ENCODE assay signal across 29 cellular contexts in genomic region chr5:143268388-143268787, GRCh38.
"Had no signal": no experiment of that assay in that cellular context is flagged by ENCODE, and none has a peak within 500 bp of the region (broad histone marks: within the 10 kb centered on the region; RNA-seq: fewer than 3 reads in every experiment).

No MANE protein-coding gene starts in this region.

- H3K4me3 ChIP-seq: stomach, suprapubic skin, testis, thoracic aorta, thyroid gland, tibial artery, tibial nerve, transverse colon, upper lobe of left lung, upper lobe of right lung, uterus, vagina had no signal

- DNase-seq: stimulated activated CD4-positive, alpha-beta T cell treated with anti-CD3 and anti-CD28 coated beads, Interleukin-2, amount 100 ng/mL, for 48 hours; stimulated activated CD4-positive, alpha-beta T cell treated with anti-CD3 and anti-CD28 coated beads, Interleukin-4, amount 100 ng/mL, for 1 hour; stimulated activated CD4-positive, alpha-beta T cell treated with anti-CD3 and anti-CD28 coated beads, Interleukin-4, amount 100 ng/mL, for 24 hours; stimulated activated CD4-positive, alpha-beta T cell treated with anti-CD3 and anti-CD28 coated beads, Interleukin-4, amount 100 ng/mL, for 4 hours; stimulated activated CD8-positive, alpha-beta memory T cell treated with anti-CD3 and anti-CD28 coated beads, Interleukin-4, amount 100 ng/mL, for 48 hours; stimulated activated naive B cell treated with anti-CD40 and anti-IgM and Interleukin-4, amounts not matched to agents 10 μg/mL and 1 μg/mL and 100 μg/mL, for 72 hours; stimulated activated naive CD4-positive, alpha-beta T cell; stimulated activated naive CD4-positive, alpha-beta T cell treated with Interleukin-2 at 50 U/mL for 16 hours; stimulated activated naive CD8-positive, alpha-beta T cell treated with anti-CD3 and anti-CD28 coated beads, Interleukin-15, amount 100 ng/mL, for 72 hours; stimulated activated naive CD8-positive, alpha-beta T cell treated with anti-CD3 and anti-CD28 coated beads, Interleukin-15, Interleukin-2, amounts not matched to agents 100 U/mL and 50 U/mL, for 24 hours; stomach; substantia nigra; testis; thyroid gland; tibial artery; transverse colon; trophoblast cell; upper lobe of left lung; upper lobe of right lung; uterus had no signal

- H3K4me3 Mint-ChIP-seq: stimulated activated effector memory CD8-positive, alpha-beta T cell treated with anti-CD3 and anti-CD28 coated beads, Interleukin-12 subunit alpha, Interleukin-12 subunit beta, amount 100 ng/mL, for 72 hours; stimulated activated memory B cell treated with anti-CD40 and anti-IgM and Interleukin-4, amounts not matched to agents 10 μg/mL and 1 μg/mL and 100 μg/mL, for 72 hours; stimulated activated naive B cell treated with anti-CD40 and anti-IgM and Interleukin-4, amounts not matched to agents 10 μg/mL and 1 μg/mL and 100 μg/mL, for 72 hours; stimulated activated naive CD8-positive, alpha-beta T cell treated with anti-CD3 and anti-CD28 coated beads, Interleukin-15, amount 100 ng/mL, for 72 hours; stimulated activated naive CD8-positive, alpha-beta T cell treated with anti-CD3 and anti-CD28 coated beads, Interleukin-15, Interleukin-2, amounts not matched to agents 100 ng/mL and 50 ng/mL, for 24 hours; type B pancreatic cell had no signal

- H3K27me3 Mint-ChIP-seq: stimulated activated memory B cell treated with anti-CD40 and anti-IgM and Interleukin-4, amounts not matched to agents 10 μg/mL and 1 μg/mL and 100 μg/mL, for 72 hours; stimulated activated naive B cell treated with anti-CD40 and anti-IgM and Interleukin-4, amounts not matched to agents 10 μg/mL and 1 μg/mL and 100 μg/mL, for 72 hours; stimulated activated naive CD8-positive, alpha-beta T cell treated with anti-CD3 and anti-CD28 coated beads, Interleukin-15, amount 100 ng/mL, for 72 hours; stimulated activated naive CD8-positive, alpha-beta T cell treated with anti-CD3 and anti-CD28 coated beads, Interleukin-15, Interleukin-2, amounts not matched to agents 100 ng/mL and 50 ng/mL, for 24 hours; type B pancreatic cell had no signal

- H3K9me3 ChIP-seq: suprapubic skin, testis, thoracic aorta, thyroid gland, transverse colon, upper lobe of right lung, uterus, vagina had no signal

- H3K36me3 ChIP-seq: stomach, suprapubic skin, thoracic aorta, thyroid gland, tibial artery, tibial nerve, transverse colon, upper lobe of left lung, upper lobe of right lung, uterus, vagina had no signal

- H3K27ac ChIP-seq: stomach, suprapubic skin, testis, thoracic aorta, thyroid gland, tibial artery, tibial nerve, transverse colon, upper lobe of left lung, upper lobe of right lung, uterus, vagina had no signal

- H3K36me3 Mint-ChIP-seq: type B pancreatic cell had no signal

- H3K4me1 Mint-ChIP-seq: stimulated activated effector memory CD8-positive, alpha-beta T cell treated with anti-CD3 and anti-CD28 coated beads, Interleukin-12 subunit alpha, Interleukin-12 subunit beta, amount 100 ng/mL, for 72 hours; stimulated activated memory B cell treated with anti-CD40 and anti-IgM and Interleukin-4, amounts not matched to agents 10 μg/mL and 1 μg/mL and 100 μg/mL, for 72 hours; stimulated activated naive B cell treated with anti-CD40 and anti-IgM and Interleukin-4, amounts not matched to agents 10 μg/mL and 1 μg/mL and 100 μg/mL, for 72 hours; stimulated activated naive CD8-positive, alpha-beta T cell treated with anti-CD3 and anti-CD28 coated beads, Interleukin-15, amount 100 ng/mL, for 72 hours had no signal

- H3K27ac Mint-ChIP-seq: stimulated activated effector memory CD8-positive, alpha-beta T cell treated with anti-CD3 and anti-CD28 coated beads, Interleukin-12 subunit alpha, Interleukin-12 subunit beta, amount 100 ng/mL, for 72 hours; stimulated activated memory B cell treated with anti-CD40 and anti-IgM and Interleukin-4, amounts not matched to agents 10 μg/mL and 1 μg/mL and 100 μg/mL, for 72 hours; stimulated activated naive B cell treated with anti-CD40 and anti-IgM and Interleukin-4, amounts not matched to agents 10 μg/mL and 1 μg/mL and 100 μg/mL, for 72 hours; stimulated activated naive CD8-positive, alpha-beta T cell treated with anti-CD3 and anti-CD28 coated beads, Interleukin-15, amount 100 ng/mL, for 72 hours; stimulated activated naive CD8-positive, alpha-beta T cell treated with anti-CD3 and anti-CD28 coated beads, Interleukin-15, Interleukin-2, amounts not matched to agents 100 ng/mL and 50 ng/mL, for 24 hours; type B pancreatic cell had no signal

- ATAC-seq: stimulated activated effector memory CD8-positive, alpha-beta T cell treated with anti-CD3 and anti-CD28 coated beads, Interleukin-12 subunit alpha, Interleukin-12 subunit beta, amount 100 ng/mL, for 72 hours; stimulated activated memory B cell treated with anti-CD40 and anti-IgM and Interleukin-4, amounts not matched to agents 10 μg/mL and 1 μg/mL and 100 μg/mL, for 72 hours; stimulated activated naive B cell treated with anti-CD40 and anti-IgM and Interleukin-4, amounts not matched to agents 10 μg/mL and 1 μg/mL and 100 μg/mL, for 72 hours; stimulated activated naive CD8-positive, alpha-beta T cell treated with anti-CD3 and anti-CD28 coated beads, Interleukin-15, amount 100 ng/mL, for 72 hours; stimulated activated naive CD8-positive, alpha-beta T cell treated with anti-CD3 and anti-CD28 coated beads, Interleukin-15, Interleukin-2, amounts not matched to agents 100 U/mL and 50 U/mL, for 24 hours; upper lobe of right lung had no signal

- H3K27me3 ChIP-seq: stomach, suprapubic skin, testis, thyroid gland, tibial artery, tibial nerve, transverse colon, upper lobe of left lung, upper lobe of right lung, uterus, vagina had no signal

- H3K4me1 ChIP-seq: stomach, suprapubic skin, testis, thyroid gland, tibial artery, tibial nerve, transverse colon, upper lobe of left lung, upper lobe of right lung, uterus, vagina had no signal

- FAIRE-seq: urothelium cell line had no signal
